In genomic region chr10:637771-638195, GRCh38 we compare ENCODE assay signal across 16 cellular contexts. TPM values are rescaled to one million over a fixed set of nuclear protein-coding genes. Genes with fewer than 3 reads are reported as not detected.
DNase-seq lines count a peak whose midpoint lies in the region; ATAC-seq and TF ChIP-seq lines count a peak whose summit lies in the region.
"Had no signal": no experiment of that assay in that cellular context is flagged by ENCODE, and none has a peak within 500 bp of the region (broad histone marks: within the 10 kb centered on the region; RNA-seq: fewer than 3 reads in every experiment).

No MANE protein-coding gene starts in this region.

- H3K27ac ChIP-seq in foreskin keratinocyte = peak overlapping the region; percentile 70
- H3K27ac ChIP-seq: RWPE1 had no signal

- no peak overlapping the region for H3K4me3 Mint-ChIP-seq in MCF 10A (ENCODE audit: unreplicated experiment)
- no peak overlapping the region for H3K4me3 Mint-ChIP-seq in glutamatergic neuron (ENCODE audit: unreplicated experiment)
- H3K4me3 Mint-ChIP-seq: CD14-positive monocyte had no signal

- H3K4me1 ChIP-seq in foreskin keratinocyte = peaks cover 13% of the 10 kb centered on the region
- H3K4me1 ChIP-seq: HAP-1 had no signal

- H3K27ac Mint-ChIP-seq in MCF 10A (ENCODE audit: low read depth, unreplicated experiment) = no peak overlapping the region
- no peak overlapping the region for H3K27ac Mint-ChIP-seq in glutamatergic neuron (ENCODE audit: unreplicated experiment)
- H3K27ac Mint-ChIP-seq: CD14-positive monocyte had no signal

- in situ Hi-C loops in T47D (cut with HindIII; ENCODE audit: low pct_unique_long_range_greater_than_20kb, low sequenced_read_pairs) = no loop called here

- H3K4me1 Mint-ChIP-seq in MCF 10A (ENCODE audit: insufficient read depth, unreplicated experiment) (no peaks in the 10 kb centered on the region), glutamatergic neuron (ENCODE audit: low read depth, unreplicated experiment) (peaks cover 29% of the 10 kb centered on the region)
- H3K4me1 Mint-ChIP-seq: CD14-positive monocyte had no signal

- BruUV-seq in MCF 10A (replicated peaks; lab: Mats Ljungman, UMichigan) = no TSS peak

- ATAC-seq in foreskin keratinocyte = peak; percentile 56

- no peaks in the 10 kb centered on the region for H3K36me3 Mint-ChIP-seq in MCF 10A (ENCODE audit: insufficient read depth, unreplicated experiment)
- no peaks in the 10 kb centered on the region for H3K36me3 Mint-ChIP-seq in glutamatergic neuron (ENCODE audit: unreplicated experiment)
- H3K36me3 Mint-ChIP-seq: CD14-positive monocyte had no signal

- H3K27me3 Mint-ChIP-seq in MCF 10A (ENCODE audit: insufficient read depth, unreplicated experiment) (peaks cover 13% of the 10 kb centered on the region), glutamatergic neuron (ENCODE audit: unreplicated experiment) (peaks cover 12% of the 10 kb centered on the region)

- TF ChIP-seq CTCF in MCF 10A (IDR thresholded peaks at IDR 0.05; ENCODE audit: unreplicated experiment) (no peak), foreskin keratinocyte (conservative IDR thresholded peaks at IDR 0.05) (no peak), glutamatergic neuron (IDR thresholded peaks at IDR 0.05; ENCODE audit: partially characterized antibody, unreplicated experiment) (no peak)

- DNase-seq in T47D (ENCODE audit: low read depth in 1 of 2, low spot score in 1 of 2) (peak; percentile 37 to 60), MCF 10A (ENCODE audit: unreplicated experiment) (no peak), foreskin keratinocyte (peak in 1 of 2 donors; percentile 51), posterior vena cava (ENCODE audit: low spot score) (peak; percentile 40), NCI-H524 treated with DMSO at 0.1 percent for 48 hours (lab: John Stamatoyannopoulos, UW) (no peak), glutamatergic neuron (no peak), activated gamma-delta T cell (lab: John Stamatoyannopoulos, UW) (no peak)
- no peak for DNase-seq in activated T-cell treated with anti-CD3 and anti-CD28 coated beads, Interleukin-2, amount 50 U/mL, for 1 hour
- DNase-seq: COR-L47, DMS53, NCI-H1436, NCI-H2029 treated with DMSO at 0.1 percent for 48 hours, NCI-H510A treated with DMSO at 0.1 percent for 48 hours had no signal

- H3K9me3 Mint-ChIP-seq in MCF 10A (ENCODE audit: unreplicated experiment) (no peaks in the 10 kb centered on the region), glutamatergic neuron (ENCODE audit: unreplicated experiment) (peaks cover 11% of the 10 kb centered on the region)

- H3K27me3 ChIP-seq in foreskin keratinocyte = no peaks in the 10 kb centered on the region

- CTCF ChIA-PET in MCF 10A (lab: Yijun Ruan, JAX) = no interaction called here

- intact Hi-C loops in MCF 10A (cut with micrococcal nuclease) (no loop called here), posterior vena cava (cut with DNase I) (no loop called here)

- POLR2A ChIA-PET in MCF 10A (lab: Yijun Ruan, JAX) = no interaction called here

RNA-seq across cellular contexts. Expression of gene DIP2C, which starts 51.7 kb away (rescaled TPM):
- 0.34 and 0.37 TPM in 2 replicates for total RNA-seq in MCF 10A (2022)
- 4.7 and 5.0 TPM in 2 replicates for total RNA-seq in foreskin keratinocyte
- polyA plus RNA-seq in foreskin keratinocyte = 1.2 and 1.3 TPM in 2 replicates
- total RNA-seq in posterior vena cava = 10 to 100 TPM; 39.3 to 45.6 TPM
- total RNA-seq in glutamatergic neuron (ENCODE audit: unreplicated experiment) = 52.6 TPM
- polyA plus RNA-seq: CD14-positive monocyte had no signal

Comparison
In these comparisons a context has a peak if more than half of its experiments do, and no peak if none do; other contexts are left out.
1. DNase-seq: peak in T47D (2 of 2) and posterior vena cava (single experiment); none in MCF 10A (single experiment), NCI-H524 treated with DMSO at 0.1 percent for 48 hours (single experiment), glutamatergic neuron (single experiment), activated gamma-delta T cell (single experiment) and activated T-cell treated with anti-CD3 and anti-CD28 coated beads, Interleukin-2, amount 50 U/mL, for 1 hour (single experiment).